In the genomic region with DNA sequence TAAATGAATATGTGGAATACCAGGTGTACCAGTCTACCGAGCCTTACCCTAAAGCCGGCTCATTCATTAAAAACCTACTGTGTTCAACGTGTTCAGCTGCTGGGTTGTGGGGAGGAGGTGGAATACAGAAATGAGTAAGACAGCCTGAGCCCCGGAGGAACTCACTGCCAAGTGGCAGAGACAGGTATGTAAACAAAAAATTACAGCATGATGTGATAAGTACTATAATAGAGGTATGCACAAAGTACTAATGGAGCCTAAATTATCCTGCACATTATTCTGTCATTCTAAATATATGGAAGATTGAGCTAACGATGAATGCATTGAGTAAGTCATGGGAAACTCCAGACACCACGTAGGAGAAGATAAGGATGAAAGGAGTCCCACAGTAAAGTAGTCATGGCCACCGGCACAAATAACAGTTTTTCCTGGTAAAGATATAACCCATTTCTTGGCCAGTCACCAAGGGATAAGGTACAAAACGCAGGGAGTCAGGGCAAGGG, we compare ENCODE assay signal across 8 cellular contexts. TPM values are rescaled to one million over a fixed set of nuclear protein-coding genes. Genes with fewer than 3 reads are reported as not detected.
A peak's percentile ranks its signal among the peaks of the same experiment; 100 is the strongest.
DNase-seq lines count a peak whose midpoint lies in the region; ATAC-seq, FAIRE-seq and TF ChIP-seq lines count a peak whose summit lies in the region.

No MANE protein-coding gene starts in this region.

- H3K9me3 Mint-ChIP-seq in activated CD4-positive, alpha-beta memory T cell treated with anti-CD3 and anti-CD28 coated beads for 36 hours = no peaks in the 10 kb centered on the region

- no peak for TF ChIP-seq CTCF in C4-2B (conservative IDR thresholded peaks at IDR 0.05)
- TF ChIP-seq CTCF in kidney (IDR thresholded peaks at IDR 0.05; ENCODE audit: borderline replicate concordance, extremely low read depth, insufficient read depth) = no peak

- no peak overlapping the region for H3K9ac ChIP-seq in kidney (ENCODE audit: low read length in 2 of 2)

- intact Hi-C loops in activated CD4-positive, alpha-beta memory T cell treated with anti-CD3 and anti-CD28 coated beads for 36 hours (cut with micrococcal nuclease) = loop anchor here (2.0 to 5.0 kb wide), 4 partner anchors 19 to 1572 kb away; a partner anchor contains a TSS
- intact Hi-C loops in sciatic nerve (cut with DNase I) (no loop called here), kidney (cut with DNase I) (no loop called here)

- H3K4me1 Mint-ChIP-seq in activated CD4-positive, alpha-beta memory T cell treated with anti-CD3 and anti-CD28 coated beads for 36 hours (ENCODE audit: low read depth) = peaks cover 10% of the 10 kb centered on the region

- FAIRE-seq in kidney (lab: Jason Lieb, UNC) = no peak

- H3K27ac Mint-ChIP-seq in activated CD4-positive, alpha-beta memory T cell treated with anti-CD3 and anti-CD28 coated beads for 36 hours = peak overlapping the region; percentile 75

- no peaks in the 10 kb centered on the region for H3K36me3 Mint-ChIP-seq in activated CD4-positive, alpha-beta memory T cell treated with anti-CD3 and anti-CD28 coated beads for 36 hours

- CTCF ChIA-PET in activated CD4-positive, alpha-beta memory T cell treated with anti-CD3 and anti-CD28 coated beads for 36 hours (lab: Charles Lee) = interaction anchor here (0.7 to 1.7 kb wide), 5 partner anchors 12 to 62 kb away, joined by 3 to 4 read pairs (median 3); no protein-coding TSS in a partner anchor

- no peaks in the 10 kb centered on the region for H3K4me1 ChIP-seq in kidney (ENCODE audit: control insufficient read depth in 1 of 2, insufficient read depth in 1 of 2, low read depth in 1 of 2, low read length in 2 of 2)

- peak overlapping the region; percentile 70 for H3K4me3 Mint-ChIP-seq in activated CD4-positive, alpha-beta memory T cell treated with anti-CD3 and anti-CD28 coated beads for 36 hours

- H3K27me3 Mint-ChIP-seq in activated CD4-positive, alpha-beta memory T cell treated with anti-CD3 and anti-CD28 coated beads for 36 hours = peaks cover 10% of the 10 kb centered on the region

- POLR2A ChIA-PET in activated CD4-positive, alpha-beta memory T cell treated with anti-CD3 and anti-CD28 coated beads for 36 hours (lab: Charles Lee) = interaction anchor here (1.1 to 2.3 kb wide), 7 partner anchors 18 to 74 kb away, joined by 3 to 12 read pairs (median 6); no protein-coding TSS in a partner anchor

- ATAC-seq in GM18867 (IDR thresholded peaks at IDR 0.05; ENCODE audit: unreplicated experiment) (peak; percentile 71), HG03064 (IDR thresholded peaks at IDR 0.05; ENCODE audit: low read depth, unreplicated experiment) (peak; percentile 32), sciatic nerve (no peak)

- H3K9me3 ChIP-seq in kidney (ENCODE audit: control insufficient read depth in 1 of 2, low read length in 2 of 2) = no peaks in the 10 kb centered on the region

- peak overlapping the region in 1 of 2 donors; percentile 47 for H3K4me3 ChIP-seq in kidney (ENCODE audit: low read length in 2 of 2)

- H3K27ac ChIP-seq in C4-2B (peak overlapping the region; percentile 92), kidney (ENCODE audit: low read depth in 2 of 2, low read length in 2 of 2) (no peak overlapping the region)

- no peaks in the 10 kb centered on the region for H3K36me3 ChIP-seq in kidney (ENCODE audit: control insufficient read depth in 1 of 2, insufficient read depth in 2 of 2, low read length in 2 of 2)

- DNase-seq in activated CD4-positive, alpha-beta memory T cell treated with anti-CD3 and anti-CD28 coated beads for 36 hours = peak; percentile 76
- DNase-seq in sciatic nerve (ENCODE audit: low spot score) (no peak), amniotic stem cell (lab: John Stamatoyannopoulos, UW) (no peak), DMS153 (lab: John Stamatoyannopoulos, UW) (no peak), kidney (no peak)

RNA-seq across cellular contexts. Expression of a gene that starts 6.9 kb away (rescaled TPM):
- 10 to 100 TPM; 24.1 to 26.1 TPM for total RNA-seq in activated CD4-positive, alpha-beta memory T cell treated with anti-CD3 and anti-CD28 coated beads for 36 hours
- total RNA-seq in sciatic nerve (0.76 TPM), kidney (2.7 TPM)
- polyA plus RNA-seq in kidney (ENCODE audit: insufficient read depth, low read depth, low replicate concordance) = 5.9 TPM
